8 cellular contexts compared by ENCODE assay signal in genomic region chr21:45292399-45293213, GRCh38. TPM values are rescaled to one million over a fixed set of nuclear protein-coding genes. Genes with fewer than 3 reads are reported as not detected.
DNase-seq lines count a peak whose midpoint lies in the region; ATAC-seq lines count a peak whose summit lies in the region.

No MANE protein-coding gene starts in this region.

- H3K27ac Mint-ChIP-seq in CD4-positive, CD25-positive, alpha-beta regulatory T cell: peak overlapping the region in 2 of 3 donors; percentile 40 to 77

- H2AK5ac ChIP-seq in mesenchymal stem cell (ENCODE audit: low read length, severe bottlenecking): peak overlapping the region; percentile 98

- peak overlapping the region; percentile 100 for H2BK120ac ChIP-seq in mesenchymal stem cell (ENCODE audit: low read depth, low read length)

- H4K8ac ChIP-seq in mesenchymal stem cell (ENCODE audit: low read length): peak overlapping the region; percentile 100

- DNase-seq in CD4-positive, CD25-positive, alpha-beta regulatory T cell: peak; percentile 62 to 65 (median 63)
- peak; percentile 81 for DNase-seq in HK-2 (ENCODE audit: unreplicated experiment)
- DNase-seq in NOMO-1 (lab: John Stamatoyannopoulos, UW; ENCODE audit: unreplicated experiment in 2 of 2): peak; percentile 92
- DNase-seq in activated CD8-positive, alpha-beta memory T cell treated with anti-CD3 and anti-CD28 coated beads for 24 hours: peak; percentile 87
- DNase-seq in ecto neural progenitor cell (ENCODE audit: low spot score): peak; percentile 89
- DNase-seq in mesenchymal stem cell: peak; percentile 93
- DNase-seq in stimulated activated CD4-positive, alpha-beta T cell treated with anti-CD3 and anti-CD28 coated beads, TNF-alpha, amount 100 ng/mL, for 48 hours (ENCODE audit: low read depth in 3 of 3): peak; percentile 48 to 69 (median 64)

- H3K4me1 ChIP-seq in CD4-positive, CD25-positive, alpha-beta regulatory T cell (ENCODE audit: control insufficient read depth, insufficient read depth, low read length, poor library complexity, severe bottlenecking): peaks cover 23% of the 10 kb centered on the region
- H3K4me1 ChIP-seq in mesenchymal stem cell (ENCODE audit: control insufficient read depth, insufficient read depth, low read depth, low read length): peaks cover 43% of the 10 kb centered on the region

- 26% methylated on average over 24 of the region's 24 CpGs for WGBS in mesenchymal stem cell

- peak overlapping the region; percentile 99 for H2BK15ac ChIP-seq in mesenchymal stem cell (ENCODE audit: low read depth, poor library complexity, severe bottlenecking)

- peak; percentile 46 to 56 for ATAC-seq in CD4-positive, CD25-positive, alpha-beta regulatory T cell (ENCODE audit: low read depth in 2 of 2)
- no peak for ATAC-seq in HG02973 (IDR thresholded peaks at IDR 0.05; ENCODE audit: unreplicated experiment)

- H3K4me1 Mint-ChIP-seq in CD4-positive, CD25-positive, alpha-beta regulatory T cell: peaks cover 10 to 42% (median 22%) of the 10 kb centered on the region in 4 donors

- H3K23ac ChIP-seq in mesenchymal stem cell (ENCODE audit: low read length in 2 of 2): peak overlapping the region; percentile 40 to 91

- peak overlapping the region; percentile 97 to 100 for H3K4ac ChIP-seq in mesenchymal stem cell (ENCODE audit: low read depth in 1 of 2, low read length in 2 of 2)

- H3K9me3 Mint-ChIP-seq in CD4-positive, CD25-positive, alpha-beta regulatory T cell: no peaks in the 10 kb centered on the region

- H3K14ac ChIP-seq in mesenchymal stem cell (ENCODE audit: low read length in 2 of 2): peak overlapping the region; percentile 4 to 99

- H3K27me3 ChIP-seq in CD4-positive, CD25-positive, alpha-beta regulatory T cell (ENCODE audit: control insufficient read depth, insufficient read depth, low read length): no peaks in the 10 kb centered on the region
- H3K27me3 ChIP-seq in mesenchymal stem cell (ENCODE audit: control insufficient read depth in 1 of 2, insufficient read depth in 1 of 2, low read length in 2 of 2): no peaks in the 10 kb centered on the region

- peak overlapping the region; percentile 96 to 100 for H3K18ac ChIP-seq in mesenchymal stem cell (ENCODE audit: low read depth in 1 of 2, low read length in 2 of 2)

- H3K36me3 Mint-ChIP-seq in CD4-positive, CD25-positive, alpha-beta regulatory T cell: no peaks in the 10 kb centered on the region

- peak overlapping the region in 3 of 4 donors; percentile 31 to 75 (median 44) for H3K4me3 Mint-ChIP-seq in CD4-positive, CD25-positive, alpha-beta regulatory T cell

- no peak overlapping the region for H3K4me3 ChIP-seq in CD4-positive, CD25-positive, alpha-beta regulatory T cell (ENCODE audit: low read depth, low read length)
- peak overlapping the region in 1 of 2 experiments; percentile 21 for H3K4me3 ChIP-seq in mesenchymal stem cell (ENCODE audit: insufficient read depth in 1 of 2, low read depth in 1 of 2, low read length in 2 of 2)

- H3K36me3 ChIP-seq in CD4-positive, CD25-positive, alpha-beta regulatory T cell (ENCODE audit: control insufficient read depth, insufficient read depth, low read length): no peaks in the 10 kb centered on the region
- peaks cover 9 to 11% of the 10 kb centered on the region in 2 experiments for H3K36me3 ChIP-seq in mesenchymal stem cell (ENCODE audit: control insufficient read depth in 1 of 2, insufficient read depth in 2 of 2, low read depth in 1 of 2, low read length in 2 of 2)

- H3K79me1 ChIP-seq in mesenchymal stem cell (replicated peaks; ENCODE audit: low read length, poor library complexity, severe bottlenecking): peaks cover 19% of the 10 kb centered on the region

- no peak overlapping the region for H3K4me2 ChIP-seq in mesenchymal stem cell (ENCODE audit: low read length, poor library complexity, severe bottlenecking)

- peak overlapping the region; percentile 41 for H3K27ac ChIP-seq in CD4-positive, CD25-positive, alpha-beta regulatory T cell (ENCODE audit: insufficient read depth, low read length, poor library complexity, severe bottlenecking)
- H3K27ac ChIP-seq in mesenchymal stem cell (ENCODE audit: low read length, poor library complexity, severe bottlenecking): peak overlapping the region; percentile 24

- no peaks in the 10 kb centered on the region for H3K9me3 ChIP-seq in CD4-positive, CD25-positive, alpha-beta regulatory T cell (ENCODE audit: control insufficient read depth in 2 of 2, low read length in 2 of 2)
- peaks cover 6% of the 10 kb centered on the region for H3K9me3 ChIP-seq in mesenchymal stem cell (ENCODE audit: control insufficient read depth, low read length)

- H2BK12ac ChIP-seq in mesenchymal stem cell (ENCODE audit: low read length in 2 of 2): peak overlapping the region; percentile 82 to 99

- H3K27me3 Mint-ChIP-seq in CD4-positive, CD25-positive, alpha-beta regulatory T cell: peaks cover 7% of the 10 kb centered on the region

- peak overlapping the region; percentile 95 for H2BK5ac ChIP-seq in mesenchymal stem cell (ENCODE audit: low read depth, low read length, poor library complexity, severe bottlenecking)

- no peak overlapping the region for H2AFZ ChIP-seq in mesenchymal stem cell (ENCODE audit: low read depth, low read length)

- peak overlapping the region; percentile 86 for H3K9ac ChIP-seq in mesenchymal stem cell (ENCODE audit: low read length)

- H4K91ac ChIP-seq in mesenchymal stem cell (ENCODE audit: low read length): peak overlapping the region; percentile 100

RNA-seq across cellular contexts. Expression of gene POFUT2, which starts 4.9 kb away (rescaled TPM):
- 55.6 TPM for total RNA-seq in CD4-positive, CD25-positive, alpha-beta regulatory T cell
- polyA plus RNA-seq in CD4-positive, CD25-positive, alpha-beta regulatory T cell: 1 to 10 TPM; 2.6 to 4.7 (median 3.2) TPM
- 75.1 TPM for polyA plus RNA-seq in mesenchymal stem cell (2013, experiment 1 of 2)
- 76.3 TPM for polyA plus RNA-seq in mesenchymal stem cell (2013, experiment 2 of 2)
